ENCODE assay signal across 16 cellular contexts in the genomic region with DNA sequence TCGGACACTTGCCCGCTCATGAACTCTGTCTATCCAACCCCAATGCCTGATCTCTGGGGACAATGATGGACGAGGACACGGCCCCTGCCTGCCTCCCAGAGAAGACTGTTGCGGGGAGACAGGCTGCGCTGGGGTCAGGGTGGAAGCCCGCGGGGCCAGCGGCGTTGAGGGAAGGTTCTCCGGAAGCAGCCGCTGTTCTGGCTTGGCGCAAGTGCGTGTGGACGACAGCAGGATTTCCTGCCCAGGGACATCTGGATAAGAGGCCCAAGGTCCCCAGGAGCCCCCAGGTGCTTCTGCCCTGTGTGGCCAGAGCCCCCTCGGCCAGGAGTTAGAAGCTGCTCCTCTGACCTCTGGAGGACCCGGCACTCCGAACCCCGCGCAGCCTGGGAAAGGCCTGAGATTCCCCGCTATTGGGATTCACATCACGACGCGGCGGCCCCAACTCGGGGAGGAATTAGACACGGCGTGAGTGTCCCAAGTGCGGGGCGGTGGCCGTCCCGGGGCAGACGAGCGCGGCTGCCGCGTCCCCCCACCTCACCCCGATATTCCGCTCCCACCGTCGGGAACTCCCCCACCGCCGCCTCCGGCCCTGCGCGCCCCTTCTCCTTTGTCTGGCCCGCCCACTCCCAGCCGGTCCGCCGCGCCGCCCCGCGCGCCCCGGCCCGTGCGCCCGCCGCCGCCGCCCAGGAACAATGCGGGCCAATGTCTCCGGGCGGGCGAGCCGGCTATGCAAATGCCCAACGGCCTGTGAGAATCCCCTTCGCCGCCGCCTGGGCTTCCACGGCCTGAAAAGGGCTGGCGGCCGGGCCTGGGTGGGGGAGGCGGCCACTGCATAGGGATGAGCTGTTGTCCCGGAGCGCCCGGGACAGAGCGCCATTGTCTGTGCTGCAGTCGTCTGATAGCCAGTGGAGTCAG. TPM values are rescaled to one million over a fixed set of nuclear protein-coding genes. Genes with fewer than 3 reads are reported as not detected.
DNase-seq lines count a peak whose midpoint lies in the region; ATAC-seq, FAIRE-seq and TF ChIP-seq lines count a peak whose summit lies in the region.
"Had no signal": no experiment of that assay in that cellular context is flagged by ENCODE, and none has a peak within 500 bp of the region (broad histone marks: within the 10 kb centered on the region; RNA-seq: fewer than 3 reads in every experiment).

No MANE protein-coding gene starts in this region.

- peak; percentile 23 for DNase-seq in GM23248
- DNase-seq in GM12878 (ENCODE audit: low read depth, low spot score) = no peak
- no peak for DNase-seq in psoas muscle
- DNase-seq in SK-N-DZ (ENCODE audit: low spot score) = no peak
- DNase-seq in GM20000 (ENCODE audit: low spot score) = no peak
- DNase-seq: activated CD4-positive, alpha-beta memory T cell treated with anti-CD3 and anti-CD28 coated beads for 36 hours; activated naive CD8-positive, alpha-beta T cell treated with anti-CD3 and anti-CD28 coated beads, Interleukin-2, amount 10 ng/mL, durations not matched to agents 7 days and 5 days; CD4-positive, alpha-beta memory T cell; Kasumi-1; NCI-H345 had no signal

- H3K4me3 ChIP-seq in GM23248 (no peak overlapping the region), GM12878 (no peak overlapping the region), iPS-18a (ENCODE audit: low read length) (peak overlapping the region; percentile 49), psoas muscle (peak overlapping the region; percentile 34)
- H3K4me3 ChIP-seq: thoracic aorta had no signal

- CTCF ChIA-PET in GM12878 (lab: Yijun Ruan, JAX) = interaction anchor here (1.2 to 7.8 kb wide), 3 partner anchors 25 to 58 kb away, joined by 3 to 468 read pairs (median 14); no protein-coding TSS in a partner anchor

- TF ChIP-seq POLR2A in GM12878 (IDR thresholded peaks at IDR 0.05; ENCODE audit: low read depth, low read length) = no peak

- TF ChIP-seq CTCF in GM12878 (IDR thresholded peaks at IDR 0.05 in 2 of 3, conservative IDR thresholded peaks at IDR 0.05 in 1 of 3; ENCODE audit: control insufficient read depth in 2 of 3, extremely low read depth in 1 of 3, insufficient read depth in 1 of 3, low read depth in 3 of 3, low read length in 3 of 3) (no peak), psoas muscle (IDR thresholded peaks at IDR 0.05) (no peak), GM20000 (IDR thresholded peaks at IDR 0.05; ENCODE audit: extremely low read depth, missing control alignments) (no peak)

- peak; percentile 39 for ATAC-seq in GM12878
- ATAC-seq in psoas muscle = peak in 1 of 4 donors; percentile 17
- ATAC-seq in HG02885 (IDR thresholded peaks at IDR 0.05; ENCODE audit: poor library complexity, unreplicated experiment) = no peak
- no peak for ATAC-seq in HG03442 (IDR thresholded peaks at IDR 0.05; ENCODE audit: unreplicated experiment)
- ATAC-seq: esophagus mucosa had no signal

- no peaks in the 10 kb centered on the region for H3K9me2 ChIP-seq in GM23248 (ENCODE audit: insufficient read depth)

- H4K20me1 ChIP-seq in GM23248 (ENCODE audit: insufficient read depth) (no peaks in the 10 kb centered on the region), GM12878 (ENCODE audit: control insufficient read depth, insufficient read depth) (no peaks in the 10 kb centered on the region)

- H3K79me2 ChIP-seq in GM23248 (ENCODE audit: insufficient read depth) (no peaks in the 10 kb centered on the region), GM12878 (ENCODE audit: control insufficient read depth, insufficient read depth, low read length) (no peaks in the 10 kb centered on the region)

- no peak overlapping the region for H3K27ac ChIP-seq in GM23248
- no peak overlapping the region for H3K27ac ChIP-seq in GM12878 (ENCODE audit: control insufficient read depth, insufficient read depth)
- no peak overlapping the region for H3K27ac ChIP-seq in iPS-18a (ENCODE audit: low read length)
- no peak overlapping the region for H3K27ac ChIP-seq in psoas muscle
- H3K27ac ChIP-seq: thoracic aorta had no signal

- no peaks in the 10 kb centered on the region for H3K9me3 ChIP-seq in GM23248 (ENCODE audit: low read depth)
- H3K9me3 ChIP-seq in GM12878 (replicated peaks; ENCODE audit: control insufficient read depth, insufficient read depth, low read length) = no peaks in the 10 kb centered on the region
- H3K9me3 ChIP-seq in iPS-18a (ENCODE audit: control insufficient read depth, low read depth, low read length) = no peaks in the 10 kb centered on the region
- H3K9me3 ChIP-seq in psoas muscle = no peaks in the 10 kb centered on the region
- H3K9me3 ChIP-seq: thoracic aorta had no signal

- FAIRE-seq in GM12878 (lab: Jason Lieb, UNC) = no peak

- H3K4me1 ChIP-seq in GM23248 (ENCODE audit: insufficient read depth) (no peaks in the 10 kb centered on the region), GM12878 (ENCODE audit: control insufficient read depth, insufficient read depth, low read length) (no peaks in the 10 kb centered on the region), iPS-18a (ENCODE audit: control insufficient read depth, low read depth, low read length) (peaks cover 29% of the 10 kb centered on the region), psoas muscle (no peaks in the 10 kb centered on the region)

- no peaks in the 10 kb centered on the region for H3F3A ChIP-seq in GM23248 (ENCODE audit: insufficient read depth)

- H2AFZ ChIP-seq in GM23248 (no peak overlapping the region), GM12878 (ENCODE audit: control insufficient read depth, low read depth, low read length) (no peak overlapping the region)

- no peak for TF ChIP-seq RAD21 in GM12878 (IDR thresholded peaks at IDR 0.05; ENCODE audit: insufficient read depth, low read depth, low read length)

- H3K9ac ChIP-seq in GM23248 (no peak overlapping the region), GM12878 (ENCODE audit: control insufficient read depth, insufficient read depth, low read length) (no peak overlapping the region), iPS-18a (ENCODE audit: low read length) (peak overlapping the region; percentile 16)

- SMC1A ChIA-PET in GM12878 (lab: Charles Lee; ENCODE audit: uncharacterized antibody, unreplicated experiment) = interaction anchor here (0.6 to 5.4 kb wide), 5 partner anchors 24 to 136 kb away, joined by 3 to 149 read pairs (median 14); no protein-coding TSS in a partner anchor

- peak overlapping the region; percentile 42 for H3K4me2 ChIP-seq in GM23248 (ENCODE audit: unreplicated experiment)
- peak overlapping the region; percentile 30; the same call in 1 of the 2 replicates for H3K4me2 ChIP-seq in GM12878 (ENCODE audit: control insufficient read depth, insufficient read depth)

- POLR2A ChIA-PET in GM12878 (lab: Charles Lee) = no interaction called here

- in situ Hi-C loops in GM23248 (cut with MboI) = loop anchor here (10.0 kb wide), 2 partner anchors 57 to 217 kb away; partner anchors contain the start of gene GPATCH4
- in situ Hi-C loops in GM12878 (cut with MboI) = loop anchor here (5.0 kb wide), 1 partner anchor 219 kb away; no protein-coding TSS in a partner anchor

- RAD21 ChIA-PET in GM12878 (lab: Charles Lee; ENCODE audit: unreplicated experiment) = interaction anchor here (1.1 to 6.3 kb wide), 5 partner anchors 31 to 58 kb away, joined by 3 to 162 read pairs (median 21); no protein-coding TSS in a partner anchor

- TF ChIP-seq EP300 in GM12878 (IDR thresholded peaks at IDR 0.05; ENCODE audit: borderline replicate concordance in 1 of 2, control insufficient read depth in 1 of 2, low read depth in 2 of 2, low read length in 2 of 2) = no peak

- intact Hi-C loops in GM12878 (cut with micrococcal nuclease; ENCODE audit: unreplicated experiment) (no loop called here), psoas muscle (cut with DNase I) (loop anchor here in 1 of 2 donors (5.0 kb wide), 1 partner anchor 219 kb away; no protein-coding TSS in a partner anchor)

- BruUV-seq in GM12878 (replicated peaks; lab: Mats Ljungman, UMichigan) = no TSS peak

- H3K27me3 ChIP-seq in GM23248 (replicated peaks; ENCODE audit: insufficient read depth) = peaks cover 22% of the 10 kb centered on the region
- peaks cover 6 to 11% of the 10 kb centered on the region in 2 experiments for H3K27me3 ChIP-seq in GM12878 (replicated peaks in 1 of 2; ENCODE audit: control insufficient read depth in 2 of 2, insufficient read depth in 2 of 2, low read length in 1 of 2)
- H3K27me3 ChIP-seq in iPS-18a (ENCODE audit: control insufficient read depth, insufficient read depth, low read length) = peaks cover 66% of the 10 kb centered on the region
- peaks cover 0 to 40% (median 6%) of the 10 kb centered on the region in 3 donors for H3K27me3 ChIP-seq in psoas muscle (ENCODE audit: insufficient read depth in 3 of 3, low read length in 2 of 3)

- H3K36me3 ChIP-seq in GM23248 (ENCODE audit: low read depth) (no peaks in the 10 kb centered on the region), GM12878 (ENCODE audit: control insufficient read depth in 2 of 2, insufficient read depth in 2 of 2, low read length in 1 of 2) (no peaks in the 10 kb centered on the region), iPS-18a (ENCODE audit: control insufficient read depth, low read depth, low read length) (no peaks in the 10 kb centered on the region), psoas muscle (ENCODE audit: insufficient read depth in 1 of 2, low read depth in 1 of 2) (no peaks in the 10 kb centered on the region)
- H3K36me3 ChIP-seq: thoracic aorta had no signal

- 15 to 25% methylated on average over 41 to 80 of the region's 80 CpGs for WGBS in GM23248 (ENCODE audit: low coverage in 1 of 2, low lambda C conversion rate in 2 of 2, missing lambda C conversion rate in 2 of 2), 2 experiments
- WGBS in GM12878 (ENCODE audit: insufficient coverage, insufficient replicate concordance, low lambda C conversion rate, missing lambda C conversion rate) = 13% methylated on average over 57 of the region's 80 CpGs
- 10 to 13% (median 10%) methylated on average over 54 to 80 of the region's 80 CpGs for WGBS in psoas muscle, 3 donors

RNA-seq across cellular contexts. Expression of gene RHBG, which starts 19.1 kb away (rescaled TPM):
- total RNA-seq in GM23248 (2014; rRNA removed; shearing (Covaris generic)) = not detected in 2 replicates
- polyA plus RNA-seq in GM23248 (2016; fragmentation: Nextera tagmentation; extraction: Ambion mirVana) (not detected in 2 replicates), GM12878 (2011; rRNA removed) (not detected in 2 replicates), GM12878 (2014; fragmentation: Illumina TruSeq; extraction: Trizol) (not detected in 2 replicates), GM12878 (2014; fragmentation: Nextera tagmentation; extraction: Ambion mirVana) (not detected), GM12878 (2014; rRNA removed) (0.04 TPM in 1 of 2 replicates, not detected in the other), GM12878 (2016; fragmentation: Nextera tagmentation; extraction: Ambion mirVana) (not detected), psoas muscle (not detected)
- total RNA-seq in GM12878 (2013; cell fraction: nucleolus; rRNA removed) = not detected in 2 replicates
- total RNA-seq in GM12878 (2014; rRNA removed) (not detected in 2 replicates), GM12878 (2014; rRNA removed; fragmentation: Illumina TruSeq; extraction: Trizol) (not detected in 2 replicates), GM12878 (2021) (0.11 TPM in 1 of 2 replicates, not detected in the other), psoas muscle (not detected)
- polyA plus RNA-seq in GM12878 (2011; ENCODE audit: low read depth) = not detected
- polyA plus RNA-seq in GM12878 (2011; cell fraction: cytosol; rRNA removed) = not detected in 2 replicates
- polyA plus RNA-seq in GM12878 (2011; cell fraction: nucleus; rRNA removed) = not detected in 2 replicates
- 0.11 and 0.19 TPM in 2 replicates for polyA plus RNA-seq in GM12878 (2012)
- polyA minus RNA-seq in GM12878 (2011; rRNA and poly(A)+ RNA removed) = not detected in 2 replicates
- not detected in 2 replicates for polyA minus RNA-seq in GM12878 (2011; cell fraction: cytosol; rRNA and poly(A)+ RNA removed)
- not detected in 2 replicates for polyA minus RNA-seq in GM12878 (2011; cell fraction: nucleus; rRNA and poly(A)+ RNA removed)
- polyA plus RNA-seq in SK-N-DZ (2014; cell fraction: cytosol; rRNA removed) = 5.4 and 8.6 TPM in 2 replicates
- polyA plus RNA-seq in SK-N-DZ (2014; cell fraction: nucleus; rRNA removed) = 22.8 and 30.3 TPM in 2 replicates
- total RNA-seq: activated CD4-positive, alpha-beta memory T cell treated with anti-CD3 and anti-CD28 coated beads for 36 hours; activated naive CD8-positive, alpha-beta T cell treated with anti-CD3 and anti-CD28 coated beads, Interleukin-2, amount 10 ng/mL, durations not matched to agents 7 days and 5 days; CD4-positive, alpha-beta memory T cell; mesenteric fat pad; thoracic aorta had no signal
- polyA plus RNA-seq: CD4-positive, alpha-beta memory T cell had no signal

RNA-seq across cellular contexts. Expression of gene TSACC, which starts 49.8 kb away (rescaled TPM):
- total RNA-seq in GM23248 (2014; rRNA removed; shearing (Covaris generic)) = not detected in 2 replicates
- polyA plus RNA-seq in GM23248 (2016; fragmentation: Nextera tagmentation; extraction: Ambion mirVana) (1.3 and 1.4 TPM in 2 replicates), GM12878 (2011; rRNA removed) (not detected in 2 replicates), GM12878 (2014; fragmentation: Illumina TruSeq; extraction: Trizol) (0.25 and 1.1 TPM in 2 replicates), GM12878 (2014; fragmentation: Nextera tagmentation; extraction: Ambion mirVana) (1 to 10 TPM in 1 of 2 experiments, under 1 TPM in 1; 0.82 to 1.0 TPM), GM12878 (2014; rRNA removed) (0.40 and 0.53 TPM in 2 replicates), GM12878 (2016; fragmentation: Nextera tagmentation; extraction: Ambion mirVana) (1 to 10 TPM; 1.8 to 2.8 TPM), psoas muscle (under 1 TPM; 0.30 to 0.94 (median 0.56) TPM)
- not detected in 2 replicates for total RNA-seq in GM12878 (2013; cell fraction: nucleolus; rRNA removed)
- total RNA-seq in GM12878 (2014; rRNA removed) (not detected in 2 replicates), GM12878 (2014; rRNA removed; fragmentation: Illumina TruSeq; extraction: Trizol) (not detected in 2 replicates), GM12878 (2021) (not detected in 2 replicates), psoas muscle (1 to 10 TPM in 1 of 4 donors, under 1 TPM in 3; 0.50 to 1.7 (median 0.85) TPM)
- not detected for polyA plus RNA-seq in GM12878 (2011; ENCODE audit: low read depth)
- polyA plus RNA-seq in GM12878 (2011; cell fraction: cytosol; rRNA removed) = 0.15 TPM in 1 of 2 replicates, not detected in the other
- polyA plus RNA-seq in GM12878 (2011; cell fraction: nucleus; rRNA removed) = not detected in 2 replicates
- not detected in 2 replicates for polyA plus RNA-seq in GM12878 (2012)
- polyA minus RNA-seq in GM12878 (2011; rRNA and poly(A)+ RNA removed) = not detected in 2 replicates
- not detected in 2 replicates for polyA minus RNA-seq in GM12878 (2011; cell fraction: cytosol; rRNA and poly(A)+ RNA removed)
- not detected in 2 replicates for polyA minus RNA-seq in GM12878 (2011; cell fraction: nucleus; rRNA and poly(A)+ RNA removed)
- polyA plus RNA-seq in SK-N-DZ (2014; cell fraction: cytosol; rRNA removed) = 1.6 and 2.4 TPM in 2 replicates
- polyA plus RNA-seq in SK-N-DZ (2014; cell fraction: nucleus; rRNA removed) = 0.91 TPM in 1 of 2 replicates, not detected in the other
- total RNA-seq: activated CD4-positive, alpha-beta memory T cell treated with anti-CD3 and anti-CD28 coated beads for 36 hours; activated naive CD8-positive, alpha-beta T cell treated with anti-CD3 and anti-CD28 coated beads, Interleukin-2, amount 10 ng/mL, durations not matched to agents 7 days and 5 days; CD4-positive, alpha-beta memory T cell; thoracic aorta had no signal

RNA-seq across cellular contexts. Expression of gene CCT3, which starts 50.1 kb away (rescaled TPM):
- total RNA-seq in GM23248 (2014; rRNA removed; shearing (Covaris generic)) = 248 and 307 TPM in 2 replicates
- polyA plus RNA-seq in GM23248 (2016; fragmentation: Nextera tagmentation; extraction: Ambion mirVana) = 226 and 232 TPM in 2 replicates
- total RNA-seq in GM12878 (2013; cell fraction: nucleolus; rRNA removed) = 129 and 141 TPM in 2 replicates
- total RNA-seq in GM12878 (2014; rRNA removed) = 358 and 369 TPM in 2 replicates
- 376 and 396 TPM in 2 replicates for total RNA-seq in GM12878 (2014; rRNA removed; fragmentation: Illumina TruSeq; extraction: Trizol)
- total RNA-seq in GM12878 (2021) = 347 and 356 TPM in 2 replicates
- 197 TPM for polyA plus RNA-seq in GM12878 (2011; ENCODE audit: low read depth)
- 435 and 458 TPM in 2 replicates for polyA plus RNA-seq in GM12878 (2011; rRNA removed)
- 383 and 487 TPM in 2 replicates for polyA plus RNA-seq in GM12878 (2011; cell fraction: cytosol; rRNA removed)
- polyA plus RNA-seq in GM12878 (2011; cell fraction: nucleus; rRNA removed) = 170 and 243 TPM in 2 replicates
- 166 and 177 TPM in 2 replicates for polyA plus RNA-seq in GM12878 (2012)
- polyA plus RNA-seq in GM12878 (2014; fragmentation: Illumina TruSeq; extraction: Trizol) = 372 and 384 TPM in 2 replicates
- 100 to 1,000 TPM; 491 to 585 TPM for polyA plus RNA-seq in GM12878 (2014; fragmentation: Nextera tagmentation; extraction: Ambion mirVana)
- 319 and 330 TPM in 2 replicates for polyA plus RNA-seq in GM12878 (2014; rRNA removed)
- 100 to 1,000 TPM; 489 to 496 TPM for polyA plus RNA-seq in GM12878 (2016; fragmentation: Nextera tagmentation; extraction: Ambion mirVana)
- polyA minus RNA-seq in GM12878 (2011; rRNA and poly(A)+ RNA removed) = 445 and 573 TPM in 2 replicates
- polyA minus RNA-seq in GM12878 (2011; cell fraction: cytosol; rRNA and poly(A)+ RNA removed) = 166 and 191 TPM in 2 replicates
- 60.0 and 98.2 TPM in 2 replicates for polyA minus RNA-seq in GM12878 (2011; cell fraction: nucleus; rRNA and poly(A)+ RNA removed)
- 100 to 1,000 TPM; 164 to 190 (median 178) TPM for total RNA-seq in psoas muscle
- 100 to 1,000 TPM; 144 to 258 (median 207) TPM for polyA plus RNA-seq in psoas muscle
- 1,130 and 1,182 TPM in 2 replicates for polyA plus RNA-seq in SK-N-DZ (2014; cell fraction: cytosol; rRNA removed)
- polyA plus RNA-seq in SK-N-DZ (2014; cell fraction: nucleus; rRNA removed) = 445 and 623 TPM in 2 replicates

Comparison
In these comparisons a context has a peak if more than half of its experiments do, and no peak if none do; other contexts are left out.
1. H3K4me3 ChIP-seq: peak in iPS-18a (single experiment) and psoas muscle (single experiment); none in GM23248 (single experiment) and GM12878 (single experiment).